ENCODE assay signal across 11 cellular contexts in genomic region chr1:227718932-227719331, GRCh38.
"Had no signal": no experiment of that assay in that cellular context is flagged by ENCODE, and none has a peak within 500 bp of the region (broad histone marks: within the 10 kb centered on the region; RNA-seq: fewer than 3 reads in every experiment).

No MANE protein-coding gene starts in this region.

- H3K4me3 ChIP-seq: GM23248, GM23338, HAP-1 had no signal

- H3K4me1 ChIP-seq: HAP-1 had no signal

- ATAC-seq: GM23338, HCT116 had no signal

- DNase-seq: GM23248, GOT3, H7, H9, HCEC 1CT, HFFc6 had no signal

- H3K4me2 ChIP-seq: GM23338 had no signal

- H3K9ac ChIP-seq: GM23248 had no signal

- H3K27ac ChIP-seq: GM23248 had no signal

- FAIRE-seq: H1, H54 had no signal

- H2AFZ ChIP-seq: GM23248, GM23338 had no signal

- H3K36me3 ChIP-seq: HAP-1 had no signal

- H3K9me3 ChIP-seq: HAP-1 had no signal
